Comparison of ENCODE assay signal across 8 cellular contexts in genomic region chr15:90932660-90932991, GRCh38. TPM values are rescaled to one million over a fixed set of nuclear protein-coding genes. Genes with fewer than 3 reads are reported as not detected.
DNase-seq lines count a peak whose midpoint lies in the region; ATAC-seq, FAIRE-seq and TF ChIP-seq lines count a peak whose summit lies in the region.

No MANE protein-coding gene starts in this region.

- no peaks in the 10 kb centered on the region for H3K9me3 ChIP-seq in astrocyte (ENCODE audit: insufficient read depth, low read depth, low read length)
- no peaks in the 10 kb centered on the region for H3K9me3 ChIP-seq in mesodermal cell (ENCODE audit: control insufficient read depth, low read length)
- no peaks in the 10 kb centered on the region for H3K9me3 ChIP-seq in tibial nerve

- TF ChIP-seq POLR2A in tibial nerve (IDR thresholded peaks at IDR 0.05), result no peak

- peak overlapping the region; percentile 99 for H3K4me3 Mint-ChIP-seq in activated T-cell treated with anti-CD3 and anti-CD28 coated beads, Interleukin-2, amount 50 U/mL, for 72 hours
- peak overlapping the region; percentile 89 for H3K4me3 Mint-ChIP-seq in astrocyte (ENCODE audit: unreplicated experiment)

- no peak for TF ChIP-seq EP300 in tibial nerve (IDR thresholded peaks at IDR 0.05)

- H3K4me3 ChIP-seq in astrocyte (ENCODE audit: insufficient read depth, low read depth, low read length) (peak overlapping the region; percentile 83), mesodermal cell (ENCODE audit: extremely low read depth, insufficient read depth, low read length, poor library complexity, severe bottlenecking) (peak overlapping the region; percentile 81), tibial nerve (peak overlapping the region in 3 of 4 donors; percentile 63 to 73 (median 69))

- no peaks in the 10 kb centered on the region for H3K27me3 Mint-ChIP-seq in activated T-cell treated with anti-CD3 and anti-CD28 coated beads, Interleukin-2, amount 50 U/mL, for 72 hours (ENCODE audit: low read depth)
- peaks cover 2% of the 10 kb centered on the region for H3K27me3 Mint-ChIP-seq in astrocyte (ENCODE audit: low read depth, unreplicated experiment)

- H3K27me3 ChIP-seq in astrocyte (ENCODE audit: insufficient read depth, low read length) (no peaks in the 10 kb centered on the region), tibial nerve (no peaks in the 10 kb centered on the region)

- H3K79me2 ChIP-seq in astrocyte (ENCODE audit: insufficient read depth, low read length), result peaks cover 20% of the 10 kb centered on the region

- peak overlapping the region; percentile 83 for H2AFZ ChIP-seq in astrocyte (ENCODE audit: low read depth, low read length)

- no peak for TF ChIP-seq CTCF in astrocyte (IDR thresholded peaks at IDR 0.05; ENCODE audit: insufficient read depth, low read depth, low read length)
- TF ChIP-seq CTCF in tibial nerve (IDR thresholded peaks at IDR 0.05), result no peak

- no peaks in the 10 kb centered on the region for H3K9me3 Mint-ChIP-seq in activated T-cell treated with anti-CD3 and anti-CD28 coated beads, Interleukin-2, amount 50 U/mL, for 72 hours
- H3K9me3 Mint-ChIP-seq in astrocyte (ENCODE audit: unreplicated experiment), result no peaks in the 10 kb centered on the region

- no peak for ATAC-seq in activated T-cell treated with anti-CD3 and anti-CD28 coated beads, Interleukin-2, amount 50 U/mL, for 72 hours (replicated peaks in 1 of 2)
- ATAC-seq in GM19395 (IDR thresholded peaks at IDR 0.05; ENCODE audit: unreplicated experiment), result no peak

- H4K20me1 ChIP-seq in astrocyte (ENCODE audit: insufficient read depth, low read length), result peaks cover 11% of the 10 kb centered on the region

- no peak overlapping the region for H3K27ac ChIP-seq in astrocyte (ENCODE audit: low read depth, low read length)
- no peak overlapping the region for H3K27ac ChIP-seq in mesodermal cell (ENCODE audit: low read depth, low read length, severe bottlenecking)
- peak overlapping the region; percentile 63 to 95 (median 93) for H3K27ac ChIP-seq in tibial nerve

- H3K9ac ChIP-seq in astrocyte (ENCODE audit: low read length), result peak overlapping the region; percentile 10

- no peak overlapping the region for H3K27ac Mint-ChIP-seq in activated T-cell treated with anti-CD3 and anti-CD28 coated beads, Interleukin-2, amount 50 U/mL, for 72 hours
- peak overlapping the region; percentile 87 for H3K27ac Mint-ChIP-seq in astrocyte (ENCODE audit: unreplicated experiment)

- no peak for DNase-seq in activated T-cell treated with anti-CD3 and anti-CD28 coated beads, Interleukin-2, amount 50 U/mL, for 72 hours
- no peak for DNase-seq in activated T-cell treated with anti-CD3 and anti-CD28 coated beads, Interleukin-2, amount 50 U/mL, for 1 hour
- DNase-seq in astrocyte (ENCODE audit: low read depth) (no peak), tibial nerve (ENCODE audit: low spot score in 2 of 2) (no peak), NCI-H748 treated with DMSO at 0.1 percent for 48 hours (lab: John Stamatoyannopoulos, UW) (no peak), NCI-H1048 (lab: John Stamatoyannopoulos, UW) (no peak)

- no peak for FAIRE-seq in astrocyte (lab: Jason Lieb, UNC)

- peak overlapping the region; percentile 93 for H3K4me2 ChIP-seq in astrocyte (ENCODE audit: low read length)

- H3K36me3 Mint-ChIP-seq in activated T-cell treated with anti-CD3 and anti-CD28 coated beads, Interleukin-2, amount 50 U/mL, for 72 hours (ENCODE audit: insufficient read depth in 2 of 2), result peaks cover 2 to 16% of the 10 kb centered on the region in 2 donors
- no peaks in the 10 kb centered on the region for H3K36me3 Mint-ChIP-seq in astrocyte (ENCODE audit: low read depth, unreplicated experiment)

- H3K36me3 ChIP-seq in astrocyte (ENCODE audit: insufficient read depth, low read length), result peaks cover 7% of the 10 kb centered on the region
- peaks cover 14% of the 10 kb centered on the region for H3K36me3 ChIP-seq in mesodermal cell (ENCODE audit: control insufficient read depth, insufficient read depth, low read length)
- H3K36me3 ChIP-seq in tibial nerve, result no peaks in the 10 kb centered on the region

- WGBS in mesodermal cell (ENCODE audit: insufficient coverage in 2 of 2), 2 experiments, result 6 to 19% methylated on average over 4 to 5 of the region's 5 CpGs
- 20 to 21% methylated on average over 4 to 5 of the region's 5 CpGs for WGBS in tibial nerve, 2 donors

- H3K4me1 ChIP-seq in astrocyte (ENCODE audit: insufficient read depth, low read length), result peaks cover 35% of the 10 kb centered on the region
- peaks cover 13% of the 10 kb centered on the region for H3K4me1 ChIP-seq in mesodermal cell (ENCODE audit: control insufficient read depth, insufficient read depth, low read length, poor library complexity, severe bottlenecking)
- peaks cover 0 to 68% (median 38%) of the 10 kb centered on the region in 4 donors for H3K4me1 ChIP-seq in tibial nerve

- H3K4me1 Mint-ChIP-seq in activated T-cell treated with anti-CD3 and anti-CD28 coated beads, Interleukin-2, amount 50 U/mL, for 72 hours (ENCODE audit: low read depth), result peaks cover 72% of the 10 kb centered on the region
- peaks cover 12% of the 10 kb centered on the region for H3K4me1 Mint-ChIP-seq in astrocyte (ENCODE audit: low read depth, unreplicated experiment)

RNA-seq across cellular contexts. Expression of gene HDDC3, which starts 0.3 kb away (rescaled TPM):
- 10 to 100 TPM; 37.6 to 53.7 TPM for total RNA-seq in activated T-cell treated with anti-CD3 and anti-CD28 coated beads, Interleukin-2, amount 50 U/mL, for 72 hours
- total RNA-seq in astrocyte (9.7 and 10.5 TPM in 2 replicates), tibial nerve (10 to 100 TPM; 16.5 to 22.5 (median 18.7) TPM)
- 16.3 TPM for polyA plus RNA-seq in mesodermal cell (2013, experiment 1 of 2)
- polyA plus RNA-seq in mesodermal cell (2013, experiment 2 of 2), result 13.4 TPM

RNA-seq across cellular contexts. Expression of gene UNC45A, which starts 2.5 kb away (rescaled TPM):
- total RNA-seq in activated T-cell treated with anti-CD3 and anti-CD28 coated beads, Interleukin-2, amount 50 U/mL, for 72 hours, result 10 to 100 TPM; 65.9 to 76.8 TPM
- total RNA-seq in astrocyte (56.2 and 56.6 TPM in 2 replicates), tibial nerve (10 to 100 TPM; 47.7 to 64.2 (median 58.4) TPM)
- polyA plus RNA-seq in mesodermal cell (2013, experiment 1 of 2), result 74.7 TPM
- 62.6 TPM for polyA plus RNA-seq in mesodermal cell (2013, experiment 2 of 2)

RNA-seq across cellular contexts. Expression of gene RCCD1, which starts 22.1 kb away (rescaled TPM):
- total RNA-seq in activated T-cell treated with anti-CD3 and anti-CD28 coated beads, Interleukin-2, amount 50 U/mL, for 72 hours, result 10 to 100 TPM; 26.2 to 27.6 TPM
- 6.5 and 6.8 TPM in 2 replicates for total RNA-seq in astrocyte
- 10.6 TPM for polyA plus RNA-seq in mesodermal cell (2013, experiment 1 of 2)
- 10.4 TPM for polyA plus RNA-seq in mesodermal cell (2013, experiment 2 of 2)
- 10 to 100 TPM in 3 of 4 donors, 1 to 10 TPM in 1; 8.7 to 15.9 (median 12.5) TPM for total RNA-seq in tibial nerve

RNA-seq across cellular contexts. Expression of gene MAN2A2, which starts 29.5 kb away (rescaled TPM):
- 100 to 1,000 TPM; 159 to 190 TPM for total RNA-seq in activated T-cell treated with anti-CD3 and anti-CD28 coated beads, Interleukin-2, amount 50 U/mL, for 72 hours
- 18.5 and 21.3 TPM in 2 replicates for total RNA-seq in astrocyte
- polyA plus RNA-seq in mesodermal cell (2013, experiment 1 of 2), result 18.8 TPM
- 27.2 TPM for polyA plus RNA-seq in mesodermal cell (2013, experiment 2 of 2)
- 100 to 1,000 TPM in 3 of 4 donors, 10 to 100 TPM in 1; 83.5 to 178 (median 128) TPM for total RNA-seq in tibial nerve

RNA-seq across cellular contexts. Expression of gene FES, which starts 48.3 kb away (rescaled TPM):
- total RNA-seq in activated T-cell treated with anti-CD3 and anti-CD28 coated beads, Interleukin-2, amount 50 U/mL, for 72 hours, result 10 to 100 TPM; 68.3 to 81.5 TPM
- total RNA-seq in astrocyte, result 4.4 and 7.2 TPM in 2 replicates
- 30.9 TPM for polyA plus RNA-seq in mesodermal cell (2013, experiment 1 of 2)
- 24.3 TPM for polyA plus RNA-seq in mesodermal cell (2013, experiment 2 of 2)
- total RNA-seq in tibial nerve, result 100 to 1,000 TPM in 1 of 4 donors, 10 to 100 TPM in 3; 62.0 to 183 (median 72.1) TPM

Comparison
In these comparisons a context has a peak if more than half of its experiments do, and no peak if none do; other contexts are left out.
1. H3K27ac ChIP-seq: peak in tibial nerve (4 of 4); none in astrocyte (single experiment) and mesodermal cell (single experiment).
2. Peak in every context shown above with its lines, with median percentiles within 50 percentile points of each other: H3K4me3 ChIP-seq.